ENCODE assay signal across 19 cellular contexts in genomic region chr1:178806665-178807300, GRCh38.
DNase-seq lines count a peak whose midpoint lies in the region; ATAC-seq and TF ChIP-seq lines count a peak whose summit lies in the region.
"Had no signal": no experiment of that assay in that cellular context is flagged by ENCODE, and none has a peak within 500 bp of the region (broad histone marks: within the 10 kb centered on the region; RNA-seq: fewer than 3 reads in every experiment).

No MANE protein-coding gene starts in this region.

- H3K27ac Mint-ChIP-seq in IgD-negative memory B cell = peak overlapping the region in 2 of 3 donors; percentile 45 to 63
- H3K27ac Mint-ChIP-seq in activated B cell treated with CpG ODN at 0.5 μM for 24 hours = peak overlapping the region; percentile 68
- H3K27ac Mint-ChIP-seq in naive B cell = peak overlapping the region; percentile 69 to 94 (median 78)
- H3K27ac Mint-ChIP-seq: CD14-positive monocyte; CD4-positive, alpha-beta T cell; CD8-positive, alpha-beta memory T cell had no signal

- DNase-seq in activated B cell treated with CpG ODN at 0.5 μM for 24 hours = no peak
- no peak for DNase-seq in naive B cell
- DNase-seq in coronary artery (ENCODE audit: low spot score) = no peak
- no peak for DNase-seq in stimulated activated CD4-positive, alpha-beta T cell treated with anti-CD3 and anti-CD28 coated beads, Interleukin-15, amount 100 ng/mL, for 24 hours
- DNase-seq: BE2C; CD4-positive, alpha-beta T cell; CD8-positive, alpha-beta memory T cell; DMS 273 treated with DMSO at 0.1 percent for 48 hours; DMS79; EL; GDM1; GM23248; H7; HCEC 1CT had no signal

- ATAC-seq in activated B cell treated with CpG ODN at 0.5 μM for 24 hours (ENCODE audit: low read depth) = no peak
- ATAC-seq in naive B cell (ENCODE audit: low read depth in 2 of 2) = no peak
- ATAC-seq in HG03135 (IDR thresholded peaks at IDR 0.05; ENCODE audit: unreplicated experiment) = no peak
- ATAC-seq: GM12878 had no signal

- no peak overlapping the region for H3K4me3 Mint-ChIP-seq in IgD-negative memory B cell
- no peak overlapping the region for H3K4me3 Mint-ChIP-seq in activated B cell treated with CpG ODN at 0.5 μM for 24 hours
- H3K4me3 Mint-ChIP-seq in naive B cell = peak overlapping the region in 3 of 8 donors; percentile 6 to 33 (median 18)
- H3K4me3 Mint-ChIP-seq: CD14-positive monocyte; CD4-positive, alpha-beta T cell; CD8-positive, alpha-beta memory T cell had no signal

- POLR2A ChIA-PET in activated B cell treated with CpG ODN at 0.5 μM for 24 hours (lab: Charles Lee) = no interaction called here

- H3K4me1 Mint-ChIP-seq in IgD-negative memory B cell (peaks cover 6 to 46% (median 23%) of the 10 kb centered on the region in 3 donors), activated B cell treated with CpG ODN at 0.5 μM for 24 hours (peaks cover 40% of the 10 kb centered on the region), naive B cell (peaks cover 34 to 49% (median 35%) of the 10 kb centered on the region in 3 donors)
- H3K4me1 Mint-ChIP-seq: CD14-positive monocyte; CD8-positive, alpha-beta memory T cell had no signal

- TF ChIP-seq CTCF in activated B cell treated with CpG ODN at 0.5 μM for 24 hours (IDR thresholded peaks at IDR 0.05) (no peak), coronary artery (IDR thresholded peaks at IDR 0.05) (no peak)

- H3K4me3 ChIP-seq in coronary artery = no peak overlapping the region
- H3K4me3 ChIP-seq: BLaER1 treated with 17β-estradiol and CSF1 and Interleukin-3, amounts not matched to agents 10 nM and 100 nM; GM12878; GM23248 had no signal

- CTCF ChIA-PET in activated B cell treated with CpG ODN at 0.5 μM for 24 hours (lab: Charles Lee) = no interaction called here

- intact Hi-C loops in activated B cell treated with CpG ODN at 0.5 μM for 24 hours (cut with micrococcal nuclease) = loop anchor here (1.0 to 2.0 kb wide), 3 partner anchors 7 to 14 kb away; no protein-coding TSS in a partner anchor

- H3K27me3 Mint-ChIP-seq in IgD-negative memory B cell (no peaks in the 10 kb centered on the region), activated B cell treated with CpG ODN at 0.5 μM for 24 hours (no peaks in the 10 kb centered on the region), naive B cell (no peaks in the 10 kb centered on the region)
- H3K27me3 Mint-ChIP-seq: CD4-positive, alpha-beta T cell had no signal

- H3K36me3 Mint-ChIP-seq in IgD-negative memory B cell = peaks cover 7% of the 10 kb centered on the region
- H3K36me3 Mint-ChIP-seq in activated B cell treated with CpG ODN at 0.5 μM for 24 hours (ENCODE audit: low read depth) = peaks cover 50% of the 10 kb centered on the region
- H3K36me3 Mint-ChIP-seq in naive B cell = peaks cover 19 to 29% of the 10 kb centered on the region in 2 donors

- peaks cover 0 to 4% (median 0%) of the 10 kb centered on the region in 3 donors for H3K9me3 Mint-ChIP-seq in IgD-negative memory B cell
- no peaks in the 10 kb centered on the region for H3K9me3 Mint-ChIP-seq in activated B cell treated with CpG ODN at 0.5 μM for 24 hours
- H3K9me3 Mint-ChIP-seq in naive B cell = peaks cover 0 to 3% (median 0%) of the 10 kb centered on the region in 7 donors
- H3K9me3 Mint-ChIP-seq: CD4-positive, alpha-beta T cell had no signal

- H3K27ac ChIP-seq in coronary artery = no peak overlapping the region
- H3K27ac ChIP-seq: BLaER1 treated with 17β-estradiol and CSF1 and Interleukin-3, amounts not matched to agents 10 nM and 100 nM; GM23248 had no signal
